10 cellular contexts compared by ENCODE assay signal in genomic region chr17:43468746-43469544, GRCh38. TPM values are rescaled to one million over a fixed set of nuclear protein-coding genes. Genes with fewer than 3 reads are reported as not detected.
DNase-seq lines count a peak whose midpoint lies in the region; ATAC-seq, FAIRE-seq and TF ChIP-seq lines count a peak whose summit lies in the region.
"Had no signal": no experiment of that assay in that cellular context is flagged by ENCODE, and none has a peak within 500 bp of the region (broad histone marks: within the 10 kb centered on the region; RNA-seq: fewer than 3 reads in every experiment).

No MANE protein-coding gene starts in this region.

- intact Hi-C loops in lower lobe of right lung (cut with DNase I): loop anchor here (10.0 kb wide), 1 partner anchor 54 kb away; no protein-coding TSS in a partner anchor

- DNase-seq in AG10803 (ENCODE audit: low read depth) (peak; percentile 96), LoVo (ENCODE audit: low spot score) (peak; percentile 24), astrocyte of the cerebellum (ENCODE audit: low read depth) (peak; percentile 83), lower lobe of right lung (no peak), putamen (ENCODE audit: low spot score) (no peak), D721Med (ENCODE audit: insufficient read length, low spot score) (no peak)
- DNase-seq in effector memory CD4-positive, alpha-beta T cell: no peak
- DNase-seq in activated CD8-positive, alpha-beta memory T cell treated with anti-CD3 and anti-CD28 coated beads for 24 hours: no peak
- DNase-seq: activated CD8-positive, alpha-beta memory T cell treated with anti-CD3 and anti-CD28 coated beads, Interleukin-2, amount 10 ng/mL, durations not matched to agents 7 days and 5 days; DND-41 had no signal

- no peak for FAIRE-seq in D721Med (lab: Jason Lieb, UNC)

- H3K36me3 ChIP-seq in lower lobe of right lung: no peaks in the 10 kb centered on the region
- no peaks in the 10 kb centered on the region for H3K36me3 ChIP-seq in effector memory CD4-positive, alpha-beta T cell (ENCODE audit: control insufficient read depth, insufficient read depth, low read length)

- no peaks in the 10 kb centered on the region for H3K27me3 ChIP-seq in lower lobe of right lung (ENCODE audit: low read depth)
- H3K27me3 ChIP-seq in effector memory CD4-positive, alpha-beta T cell (replicated peaks; ENCODE audit: control insufficient read depth, insufficient read depth, low read length, poor library complexity, severe bottlenecking): no peaks in the 10 kb centered on the region

- in situ Hi-C loops in astrocyte of the cerebellum (cut with HindIII; ENCODE audit: low sequenced_read_pairs): no loop called here

- TF ChIP-seq CTCF in AG10803 (conservative IDR thresholded peaks at IDR 0.05; ENCODE audit: low read length): no peak
- no peak for TF ChIP-seq CTCF in astrocyte of the cerebellum (IDR thresholded peaks at IDR 0.05; ENCODE audit: low read depth, low read length, missing control alignments)
- TF ChIP-seq CTCF in lower lobe of right lung (IDR thresholded peaks at IDR 0.05): no peak
- no peak for TF ChIP-seq CTCF in D721Med (IDR thresholded peaks at IDR 0.05; ENCODE audit: insufficient read depth, missing control alignments)

- H3K4me1 ChIP-seq in lower lobe of right lung: peaks cover 24% of the 10 kb centered on the region
- H3K4me1 ChIP-seq in effector memory CD4-positive, alpha-beta T cell (ENCODE audit: control insufficient read depth, insufficient read depth, low read length, poor library complexity, severe bottlenecking): no peaks in the 10 kb centered on the region

- H3K27ac ChIP-seq in lower lobe of right lung: peak overlapping the region; percentile 27
- no peak overlapping the region for H3K27ac ChIP-seq in effector memory CD4-positive, alpha-beta T cell (ENCODE audit: insufficient read depth, low read length, poor library complexity, severe bottlenecking)

- no peak overlapping the region for H3K4me3 ChIP-seq in AG10803 (ENCODE audit: low read length)
- no peak overlapping the region for H3K4me3 ChIP-seq in astrocyte of the cerebellum (ENCODE audit: low read depth, low read length)
- no peak overlapping the region for H3K4me3 ChIP-seq in lower lobe of right lung
- H3K4me3 ChIP-seq in effector memory CD4-positive, alpha-beta T cell (ENCODE audit: insufficient read depth, low read depth, low read length, poor library complexity, severe bottlenecking): no peak overlapping the region

- H3K9me3 ChIP-seq in lower lobe of right lung: no peaks in the 10 kb centered on the region
- no peaks in the 10 kb centered on the region for H3K9me3 ChIP-seq in effector memory CD4-positive, alpha-beta T cell (ENCODE audit: control insufficient read depth, low read length)

- peak in 1 of 2 donors; percentile 55 for ATAC-seq in lower lobe of right lung
- ATAC-seq: activated CD8-positive, alpha-beta memory T cell treated with anti-CD3 and anti-CD28 coated beads, Interleukin-2, amount 10 ng/mL, durations not matched to agents 7 days and 5 days had no signal

RNA-seq across cellular contexts. Expression of gene DHX8, which starts 14.8 kb away (rescaled TPM):
- total RNA-seq in lower lobe of right lung: 56.7 TPM

Comparison
In these comparisons a context has a peak if more than half of its experiments do, and no peak if none do; other contexts are left out.
1. DNase-seq: peak in AG10803 (single experiment), LoVo (single experiment) and astrocyte of the cerebellum (single experiment); none in lower lobe of right lung (single experiment), effector memory CD4-positive, alpha-beta T cell (0 of 3), putamen (single experiment), D721Med (single experiment) and activated CD8-positive, alpha-beta memory T cell treated with anti-CD3 and anti-CD28 coated beads for 24 hours (single experiment).